In the genomic region with DNA sequence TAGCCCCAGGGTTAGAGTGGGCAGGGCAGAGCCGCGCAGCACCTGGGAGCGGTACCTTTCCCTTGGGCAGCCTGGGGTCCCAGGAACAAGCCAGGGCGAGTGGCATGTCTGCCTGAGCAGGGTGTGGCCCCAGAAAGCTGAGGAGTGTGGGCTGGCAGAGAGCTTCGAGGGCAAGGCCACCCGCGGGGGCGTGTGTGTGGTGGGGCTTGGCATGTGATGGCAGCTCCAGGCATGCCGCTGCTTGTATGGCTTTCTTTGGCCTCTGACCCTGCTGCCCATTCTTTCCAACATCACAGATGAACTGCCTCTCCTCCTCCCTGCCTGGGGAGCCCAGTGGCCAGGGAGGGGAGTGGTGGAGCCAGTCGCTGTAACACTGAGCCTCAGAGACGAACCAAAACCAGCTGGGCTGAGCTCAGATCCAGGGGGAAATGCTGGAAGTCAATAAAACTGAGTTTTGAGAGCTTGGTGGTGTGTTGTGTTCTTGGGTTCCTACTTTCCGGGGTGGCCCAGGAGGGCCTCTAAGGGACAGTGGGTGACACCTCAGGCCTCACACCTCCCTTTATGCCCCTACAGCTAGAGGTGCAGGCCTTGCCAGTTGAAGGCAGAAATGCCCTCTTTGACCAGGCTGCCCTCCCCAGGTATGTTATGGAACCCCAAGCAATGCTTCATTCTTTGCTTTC, we compare ENCODE assay signal across 10 cellular contexts. TPM values are rescaled to one million over a fixed set of nuclear protein-coding genes. Genes with fewer than 3 reads are reported as not detected.
A peak's percentile ranks its signal among the peaks of the same experiment; 100 is the strongest.
DNase-seq lines count a peak whose midpoint lies in the region; ATAC-seq and TF ChIP-seq lines count a peak whose summit lies in the region.
"Had no signal": no experiment of that assay in that cellular context is flagged by ENCODE, and none has a peak within 500 bp of the region (broad histone marks: within the 10 kb centered on the region; RNA-seq: fewer than 3 reads in every experiment).

No MANE protein-coding gene starts in this region.

- H3K9me3 ChIP-seq in heart right ventricle (no peaks in the 10 kb centered on the region), breast epithelium (no peaks in the 10 kb centered on the region)

- no peak overlapping the region for H3K4me3 Mint-ChIP-seq in naive B cell

- peaks cover 5 to 18% of the 10 kb centered on the region in 2 donors for H3K36me3 Mint-ChIP-seq in naive B cell

- H3K27me3 ChIP-seq in heart right ventricle = no peaks in the 10 kb centered on the region
- H3K27me3 ChIP-seq in breast epithelium = no peaks in the 10 kb centered on the region

- no peaks in the 10 kb centered on the region for H3K9me3 Mint-ChIP-seq in naive B cell

- H3K4me1 Mint-ChIP-seq in naive B cell = peaks cover 3 to 7% (median 6%) of the 10 kb centered on the region in 3 donors

- peak overlapping the region in 4 of 10 donors; percentile 10 to 25 (median 20) for H3K27ac ChIP-seq in heart right ventricle
- H3K27ac ChIP-seq in breast epithelium = peak overlapping the region; percentile 61 to 89

- intact Hi-C loops in cardiac septum (cut with DNase I) = no loop called here
- intact Hi-C loops in heart right ventricle (cut with DNase I) = no loop called here
- intact Hi-C loops in breast epithelium (cut with DNase I; ENCODE audit: low total_unique reads) = no loop called here

- DNase-seq in cardiac septum (ENCODE audit: low spot score) (peak; percentile 74), heart right ventricle (no peak), breast epithelium (ENCODE audit: low spot score in 2 of 2) (peak in 1 of 2 donors; percentile 53), naive B cell (no peak), NCI-H82 (lab: John Stamatoyannopoulos, UW) (no peak), NCI-H1930 (lab: John Stamatoyannopoulos, UW) (no peak)
- no peak for DNase-seq in effector CD4-positive, alpha-beta T cell
- DNase-seq: activated CD4-positive, alpha-beta T cell treated with anti-CD3 and anti-CD28 coated beads, Interleukin-2, amount 50 U/mL, for 1 hour; dermis blood vessel endothelial cell had no signal

- no peak for TF ChIP-seq POLR2A in breast epithelium (IDR thresholded peaks at IDR 0.05)

- ATAC-seq in heart right ventricle (no peak), naive B cell (ENCODE audit: low read depth in 2 of 2) (peak; percentile 25 to 33), GM18519 (IDR thresholded peaks at IDR 0.05; ENCODE audit: low FRiP score, unreplicated experiment) (no peak)

- peaks cover 0 to 53% (median 39%) of the 10 kb centered on the region in 9 donors for H3K36me3 ChIP-seq in heart right ventricle
- H3K36me3 ChIP-seq in breast epithelium = no peaks in the 10 kb centered on the region

- H3K4me3 ChIP-seq in heart right ventricle (no peak overlapping the region), breast epithelium (peak overlapping the region in 1 of 3 donors; percentile 11)

- 82% methylated on average over 12 of the region's 12 CpGs for WGBS in heart right ventricle, 2 donors

- TF ChIP-seq CTCF in heart right ventricle (IDR thresholded peaks at IDR 0.05) = no peak
- no peak for TF ChIP-seq CTCF in breast epithelium (IDR thresholded peaks at IDR 0.05)

- peak overlapping the region in 4 of 6 donors; percentile 16 to 78 (median 58) for H3K27ac Mint-ChIP-seq in naive B cell

- H3K27me3 Mint-ChIP-seq in naive B cell = no peaks in the 10 kb centered on the region

- H3K4me1 ChIP-seq in heart right ventricle (peaks cover 0 to 43% (median 0%) of the 10 kb centered on the region in 9 donors), breast epithelium (peaks cover 10 to 13% of the 10 kb centered on the region in 2 donors)

RNA-seq across cellular contexts. Expression of a gene that starts 7.4 kb away (rescaled TPM):
- total RNA-seq in cardiac septum = 78.0 TPM
- total RNA-seq in heart right ventricle = 10 to 100 TPM; 55.6 to 87.6 (median 83.1) TPM
- polyA plus RNA-seq in heart right ventricle = 100 to 1,000 TPM in 1 of 2 donors, 10 to 100 TPM in 1; 76.9 to 148 TPM
- 10 to 100 TPM; 49.9 to 88.3 (median 59.0) TPM for total RNA-seq in breast epithelium
- polyA plus RNA-seq in naive B cell (ENCODE audit: low read depth in 6 of 6) = 10 to 100 TPM in 1 of 6 donors, 1 to 10 TPM in 5; 1.1 to 12.9 (median 8.8) TPM

RNA-seq across cellular contexts. Expression of a gene that starts 22.6 kb away (rescaled TPM):
- 0.97 TPM for total RNA-seq in cardiac septum
- under 1 TPM in 6 of 10 donors, not detected in 4; 0.26 to 0.51 (median 0.31) TPM for total RNA-seq in heart right ventricle
- under 1 TPM in 1 of 2 donors, not detected in 1; 0.09 TPM for polyA plus RNA-seq in heart right ventricle
- under 1 TPM in 2 of 3 donors, not detected in 1; 0.33 to 0.44 TPM for total RNA-seq in breast epithelium
- polyA plus RNA-seq in naive B cell (ENCODE audit: low read depth in 6 of 6) = under 1 TPM in 4 of 6 donors, not detected in 2; 0.29 to 0.80 (median 0.59) TPM

RNA-seq across cellular contexts. Expression of a gene that starts 32.9 kb away (rescaled TPM):
- 164 TPM for total RNA-seq in cardiac septum
- total RNA-seq in heart right ventricle = 100 to 1,000 TPM in 7 of 10 donors, 10 to 100 TPM in 3; 76.0 to 245 (median 145) TPM
- 100 to 1,000 TPM in 1 of 2 donors, 10 to 100 TPM in 1; 61.0 to 341 TPM for polyA plus RNA-seq in heart right ventricle
- total RNA-seq in breast epithelium = 10 to 100 TPM in 2 of 3 donors, 1 to 10 TPM in 1; 5.4 to 73.3 (median 48.8) TPM
- polyA plus RNA-seq in naive B cell (ENCODE audit: low read depth in 6 of 6) = 100 to 1,000 TPM; 129 to 165 (median 149) TPM

RNA-seq across cellular contexts. Expression of a gene that starts 33.5 kb away (rescaled TPM):
- not detected for total RNA-seq in cardiac septum
- total RNA-seq in heart right ventricle = not detected
- not detected for polyA plus RNA-seq in heart right ventricle
- total RNA-seq in breast epithelium = under 1 TPM in 1 of 3 donors, not detected in 2; 0.16 TPM
- polyA plus RNA-seq in naive B cell (ENCODE audit: low read depth in 6 of 6) = not detected
- total RNA-seq: dermis blood vessel endothelial cell had no signal

RNA-seq across cellular contexts. Expression of a gene that starts 41.3 kb away (rescaled TPM):
- total RNA-seq in cardiac septum (16.3 TPM), heart right ventricle (10 to 100 TPM; 14.6 to 23.1 (median 19.7) TPM), breast epithelium (10 to 100 TPM; 13.1 to 18.1 (median 16.4) TPM)
- polyA plus RNA-seq in heart right ventricle (10 to 100 TPM; 12.9 to 26.7 TPM), naive B cell (ENCODE audit: low read depth in 6 of 6) (10 to 100 TPM; 14.7 to 28.3 (median 21.9) TPM)

Comparison
In these comparisons a context has a peak if more than half of its experiments do, and no peak if none do; other contexts are left out.
1. ATAC-seq: peak in naive B cell (2 of 2); none in heart right ventricle (0 of 8) and GM18519 (single experiment).